In genomic region chr7:4188646-4189045, GRCh38 we compare ENCODE assay signal across 28 cellular contexts.
DNase-seq lines count a peak whose midpoint lies in the region; ATAC-seq and TF ChIP-seq lines count a peak whose summit lies in the region.
"Had no signal": no experiment of that assay in that cellular context is flagged by ENCODE, and none has a peak within 500 bp of the region (broad histone marks: within the 10 kb centered on the region; RNA-seq: fewer than 3 reads in every experiment).

No MANE protein-coding gene starts in this region.

- H3K9me3 Mint-ChIP-seq in brain, result peaks cover 0 to 3% (median 0%) of the 10 kb centered on the region in 5 experiments
- H3K9me3 Mint-ChIP-seq in activated CD8-positive, alpha-beta T cell treated with anti-CD3 and anti-CD28 coated beads for 36 hours, result no peaks in the 10 kb centered on the region
- H3K9me3 Mint-ChIP-seq: activated naive CD4-positive, alpha-beta T cell treated with anti-CD3 and anti-CD28 coated beads, Interleukin-2, amount 50 U/mL, for 72 hours; activated T-helper 17 cell treated with anti-CD3 and anti-CD28 coated beads, Interleukin-2, amount 50 U/mL, for 72 hours; stimulated activated naive CD8-positive, alpha-beta T cell treated with anti-CD3 and anti-CD28 coated beads, Interleukin-15, Interleukin-2, amounts not matched to agents 100 ng/mL and 50 ng/mL, for 24 hours had no signal

- no peak for ATAC-seq in activated CD8-positive, alpha-beta T cell treated with anti-CD3 and anti-CD28 coated beads for 36 hours
- no peak for ATAC-seq in GM18907 (IDR thresholded peaks at IDR 0.05; ENCODE audit: unreplicated experiment)
- ATAC-seq: activated naive CD4-positive, alpha-beta T cell treated with anti-CD3 and anti-CD28 coated beads, Interleukin-2, amount 50 U/mL, for 72 hours; activated T-helper 17 cell treated with anti-CD3 and anti-CD28 coated beads, Interleukin-2, amount 50 U/mL, for 72 hours had no signal

- H3K4ac ChIP-seq in mesenchymal stem cell (ENCODE audit: low read depth in 1 of 2, low read length in 2 of 2), result no peak overlapping the region

- no peak overlapping the region for H3K4me2 ChIP-seq in mesenchymal stem cell (ENCODE audit: low read length, poor library complexity, severe bottlenecking)

- no peak overlapping the region for H2AFZ ChIP-seq in mesenchymal stem cell (ENCODE audit: low read depth, low read length)

- no TSS peak for BruUV-seq in A673 (replicated peaks; lab: Mats Ljungman, UMichigan)

- intact Hi-C loops in A673 (cut with micrococcal nuclease; ENCODE audit: unreplicated experiment), result no loop called here
- intact Hi-C loops in activated CD8-positive, alpha-beta T cell treated with anti-CD3 and anti-CD28 coated beads for 36 hours (cut with micrococcal nuclease), result no loop called here

- H2BK12ac ChIP-seq in mesenchymal stem cell (ENCODE audit: low read length in 2 of 2), result no peak overlapping the region

- H3K36me3 Mint-ChIP-seq in brain, result peaks cover 5% of the 10 kb centered on the region
- no peaks in the 10 kb centered on the region for H3K36me3 Mint-ChIP-seq in activated CD8-positive, alpha-beta T cell treated with anti-CD3 and anti-CD28 coated beads for 36 hours (ENCODE audit: low read depth)
- H3K36me3 Mint-ChIP-seq: activated naive CD4-positive, alpha-beta T cell treated with anti-CD3 and anti-CD28 coated beads, Interleukin-2, amount 50 U/mL, for 72 hours; CD4-positive, alpha-beta memory T cell had no signal

- peak overlapping the region; percentile 57 for H3K9ac ChIP-seq in mesenchymal stem cell (ENCODE audit: low read length)

- no peaks in the 10 kb centered on the region for H3K27me3 ChIP-seq in A673 (replicated peaks; ENCODE audit: insufficient read depth, low read depth, low read length, poor library complexity)
- H3K27me3 ChIP-seq in mesenchymal stem cell (ENCODE audit: control insufficient read depth in 1 of 2, insufficient read depth in 1 of 2, low read length in 2 of 2), result no peaks in the 10 kb centered on the region
- H3K27me3 ChIP-seq: ascending aorta, left lung, neutrophil, tibial nerve had no signal

- no peak overlapping the region for H3K18ac ChIP-seq in mesenchymal stem cell (ENCODE audit: low read depth in 1 of 2, low read length in 2 of 2)

- H3K36me3 ChIP-seq in A673 (ENCODE audit: insufficient read depth, low read length, poor library complexity, severe bottlenecking) (no peaks in the 10 kb centered on the region), mesenchymal stem cell (ENCODE audit: control insufficient read depth in 1 of 2, insufficient read depth in 2 of 2, low read depth in 1 of 2, low read length in 2 of 2) (peaks cover 0 to 8% of the 10 kb centered on the region in 2 experiments)
- H3K36me3 ChIP-seq: ascending aorta, left lung, neutrophil, tibial nerve had no signal

- H3K4me3 Mint-ChIP-seq in brain, result peak overlapping the region in 4 of 5 experiments; percentile 56 to 78 (median 61)
- no peak overlapping the region for H3K4me3 Mint-ChIP-seq in activated CD8-positive, alpha-beta T cell treated with anti-CD3 and anti-CD28 coated beads for 36 hours
- H3K4me3 Mint-ChIP-seq: activated T-helper 17 cell treated with anti-CD3 and anti-CD28 coated beads, Interleukin-2, amount 50 U/mL, for 72 hours; CD4-positive, alpha-beta memory T cell; stimulated activated naive CD8-positive, alpha-beta T cell treated with anti-CD3 and anti-CD28 coated beads, Interleukin-15, Interleukin-2, amounts not matched to agents 100 ng/mL and 50 ng/mL, for 24 hours had no signal

- H2BK15ac ChIP-seq in mesenchymal stem cell (ENCODE audit: low read depth, poor library complexity, severe bottlenecking), result no peak overlapping the region

- TF ChIP-seq CTCF in A673 (conservative IDR thresholded peaks at IDR 0.05; ENCODE audit: low read depth, low read length) (no peak), brain (conservative IDR thresholded peaks at IDR 0.05) (no peak)
- TF ChIP-seq CTCF in activated CD8-positive, alpha-beta T cell treated with anti-CD3 and anti-CD28 coated beads for 36 hours (IDR thresholded peaks at IDR 0.05), result no peak

- no peak overlapping the region for H4K91ac ChIP-seq in mesenchymal stem cell (ENCODE audit: low read length)

- H3K79me1 ChIP-seq in mesenchymal stem cell (replicated peaks; ENCODE audit: low read length, poor library complexity, severe bottlenecking), result no peaks in the 10 kb centered on the region

- CTCF ChIA-PET in A673 (lab: Charles Lee), result no interaction called here
- CTCF ChIA-PET in activated CD8-positive, alpha-beta T cell treated with anti-CD3 and anti-CD28 coated beads for 36 hours (lab: Charles Lee), result no interaction called here

- H3K4me1 Mint-ChIP-seq in brain, result peaks cover 39% of the 10 kb centered on the region
- H3K4me1 Mint-ChIP-seq in activated CD8-positive, alpha-beta T cell treated with anti-CD3 and anti-CD28 coated beads for 36 hours (ENCODE audit: low read depth), result no peaks in the 10 kb centered on the region
- H3K4me1 Mint-ChIP-seq: activated T-helper 17 cell treated with anti-CD3 and anti-CD28 coated beads, Interleukin-2, amount 50 U/mL, for 72 hours had no signal

- H2BK120ac ChIP-seq in mesenchymal stem cell (ENCODE audit: low read depth, low read length), result no peak overlapping the region

- no peak overlapping the region for H3K4me3 ChIP-seq in A673 (ENCODE audit: low read depth, low read length, poor library complexity, severe bottlenecking)
- peak overlapping the region in 1 of 2 experiments; percentile 51 for H3K4me3 ChIP-seq in mesenchymal stem cell (ENCODE audit: insufficient read depth in 1 of 2, low read depth in 1 of 2, low read length in 2 of 2)
- H3K4me3 ChIP-seq: left lung, tibial nerve had no signal

- H3K9me3 ChIP-seq in A673 (ENCODE audit: low read depth, low read length, poor library complexity, severe bottlenecking), result no peaks in the 10 kb centered on the region
- H3K9me3 ChIP-seq in mesenchymal stem cell (ENCODE audit: control insufficient read depth, low read length), result no peaks in the 10 kb centered on the region
- H3K9me3 ChIP-seq: ascending aorta, left lung, neutrophil, tibial nerve had no signal

- no peak for DNase-seq in A673 (ENCODE audit: low spot score)
- DNase-seq in mesenchymal stem cell, result no peak
- DNase-seq in renal cortical epithelial cell (ENCODE audit: low read depth), result peak; percentile 6
- no peak for DNase-seq in activated CD8-positive, alpha-beta T cell treated with anti-CD3 and anti-CD28 coated beads for 36 hours
- no peak for DNase-seq in COLO829 (ENCODE audit: low spot score)
- no peak for DNase-seq in NCI-H748 treated with DMSO at 0.1 percent for 48 hours (lab: John Stamatoyannopoulos, UW)
- DNase-seq: activated CD4-positive, alpha-beta T cell treated with anti-CD3 and anti-CD28 coated beads, Interleukin-2, amount 50 U/mL, for 48 hours; activated CD8-positive, alpha-beta memory T cell treated with anti-CD3 and anti-CD28 coated beads, Interleukin-2, amount 50 U/mL, for 48 hours; AML-193; CD4-positive, alpha-beta memory T cell; DMS53; GOT3; KBM-7; MM.1S; NCI-H345; NCI-H82; retina; stimulated activated CD4-positive, alpha-beta T cell treated with anti-CD3 and anti-CD28 coated beads, Interleukin-12 subunit alpha, Interleukin-12 subunit beta, amount 100 ng/mL, for 4 hours had no signal

- no peak overlapping the region for H3K23ac ChIP-seq in mesenchymal stem cell (ENCODE audit: low read length in 2 of 2)

- peak overlapping the region; percentile 41 for H3K27ac ChIP-seq in A673 (ENCODE audit: low read depth, low read length, poor library complexity, severe bottlenecking)
- no peak overlapping the region for H3K27ac ChIP-seq in mesenchymal stem cell (ENCODE audit: low read length, poor library complexity, severe bottlenecking)
- H3K27ac ChIP-seq: dorsolateral prefrontal cortex, left lung, neutrophil, tibial nerve had no signal

- no peak overlapping the region for H2AK5ac ChIP-seq in mesenchymal stem cell (ENCODE audit: low read length, severe bottlenecking)

- peak overlapping the region; percentile 37 to 83 (median 64) for H3K27ac Mint-ChIP-seq in brain
- H3K27ac Mint-ChIP-seq in activated CD8-positive, alpha-beta T cell treated with anti-CD3 and anti-CD28 coated beads for 36 hours, result no peak overlapping the region
- H3K27ac Mint-ChIP-seq: activated T-helper 17 cell treated with anti-CD3 and anti-CD28 coated beads, Interleukin-2, amount 50 U/mL, for 72 hours; stimulated activated naive CD8-positive, alpha-beta T cell treated with anti-CD3 and anti-CD28 coated beads, Interleukin-15, Interleukin-2, amounts not matched to agents 100 ng/mL and 50 ng/mL, for 24 hours had no signal

- H4K8ac ChIP-seq in mesenchymal stem cell (ENCODE audit: low read length), result no peak overlapping the region

- no peaks in the 10 kb centered on the region for H3K27me3 Mint-ChIP-seq in brain
- no peaks in the 10 kb centered on the region for H3K27me3 Mint-ChIP-seq in activated CD8-positive, alpha-beta T cell treated with anti-CD3 and anti-CD28 coated beads for 36 hours
- H3K27me3 Mint-ChIP-seq: activated T-helper 17 cell treated with anti-CD3 and anti-CD28 coated beads, Interleukin-2, amount 50 U/mL, for 72 hours; CD4-positive, alpha-beta memory T cell; stimulated activated naive CD8-positive, alpha-beta T cell treated with anti-CD3 and anti-CD28 coated beads, Interleukin-15, Interleukin-2, amounts not matched to agents 100 ng/mL and 50 ng/mL, for 24 hours had no signal

- peaks cover 7% of the 10 kb centered on the region for H3K4me1 ChIP-seq in A673 (ENCODE audit: insufficient read depth, low read length, poor library complexity, severe bottlenecking)
- peaks cover 15% of the 10 kb centered on the region for H3K4me1 ChIP-seq in mesenchymal stem cell (ENCODE audit: control insufficient read depth, insufficient read depth, low read depth, low read length)
- H3K4me1 ChIP-seq: left lung had no signal

- WGBS in mesenchymal stem cell, result 93% methylated on average over 2 of the region's 3 CpGs

- H3K14ac ChIP-seq in mesenchymal stem cell (ENCODE audit: low read length in 2 of 2), result no peak overlapping the region

- no peak overlapping the region for H2BK5ac ChIP-seq in mesenchymal stem cell (ENCODE audit: low read depth, low read length, poor library complexity, severe bottlenecking)

- POLR2A ChIA-PET in A673 (lab: Charles Lee; ENCODE audit: low non-redundant PET), result no interaction called here
- POLR2A ChIA-PET in activated CD8-positive, alpha-beta T cell treated with anti-CD3 and anti-CD28 coated beads for 36 hours (lab: Charles Lee), result no interaction called here
